16 cellular contexts compared by ENCODE assay signal in genomic region chr17:76880268-76880667, GRCh38. TPM values are rescaled to one million over a fixed set of nuclear protein-coding genes. Genes with fewer than 3 reads are reported as not detected.
DNase-seq lines count a peak whose midpoint lies in the region; ATAC-seq and TF ChIP-seq lines count a peak whose summit lies in the region.
"Had no signal": no experiment of that assay in that cellular context is flagged by ENCODE, and none has a peak within 500 bp of the region (broad histone marks: within the 10 kb centered on the region; RNA-seq: fewer than 3 reads in every experiment).

No MANE protein-coding gene starts in this region.

- H3K23ac ChIP-seq in neuronal stem cell (ENCODE audit: low read depth, low read length, poor library complexity), result peak overlapping the region; percentile 47

- H3K9ac ChIP-seq in HCT116 (ENCODE audit: low read length) (no peak overlapping the region), neuronal stem cell (ENCODE audit: low read depth, low read length, poor library complexity) (no peak overlapping the region)
- H3K9ac ChIP-seq: BLaER1 had no signal

- no peak overlapping the region for H2BK15ac ChIP-seq in neuronal stem cell (ENCODE audit: low read length)

- H3K27ac ChIP-seq in GM23338 (ENCODE audit: low read depth) (no peak overlapping the region), HCT116 (ENCODE audit: low read depth, low read length) (no peak overlapping the region), Panc1 (ENCODE audit: low read length) (no peak overlapping the region), neuronal stem cell (replicated peaks; ENCODE audit: low read length) (no peak overlapping the region)
- H3K27ac ChIP-seq: BLaER1 had no signal

- H3K27me3 Mint-ChIP-seq in GM23338 (ENCODE audit: insufficient read depth, low read depth, poor library complexity), result peaks cover 17% of the 10 kb centered on the region

- no peak for DNase-seq in GM23338 (ENCODE audit: low spot score)
- DNase-seq in HCT116 (ENCODE audit: low read depth, low spot score), result no peak
- DNase-seq in Panc1 (ENCODE audit: low read depth, low spot score), result no peak
- DNase-seq in neuronal stem cell (ENCODE audit: low spot score), result no peak
- DNase-seq in GM19240 (ENCODE audit: insufficient read length, low spot score), result no peak
- no peak for DNase-seq in RPMI8226
- DNase-seq: 8988T; Calu3; CD4-positive, alpha-beta memory T cell; DMS79 treated with DMSO at 0.1 percent for 48 hours; GF-D8; KBM-7 had no signal

- H4K91ac ChIP-seq in neuronal stem cell (ENCODE audit: low read depth, low read length, poor library complexity), result peak overlapping the region; percentile 92

- H4K8ac ChIP-seq in neuronal stem cell (ENCODE audit: low read depth, low read length), result no peak overlapping the region

- peaks cover 2% of the 10 kb centered on the region for H3K79me1 ChIP-seq in neuronal stem cell (ENCODE audit: low read depth, low read length)

- peak overlapping the region; percentile 72 for H3K18ac ChIP-seq in neuronal stem cell (ENCODE audit: low read length)

- H3K9me3 Mint-ChIP-seq in GM23338, result peaks cover 1% of the 10 kb centered on the region; the same call in 1 of the 3 replicates

- TF ChIP-seq CTCF in GM23338 (conservative IDR thresholded peaks at IDR 0.05; ENCODE audit: low read depth in 2 of 2), result no peak
- TF ChIP-seq CTCF in HCT116 (IDR thresholded peaks at IDR 0.05 in 2 of 3, conservative IDR thresholded peaks at IDR 0.05 in 1 of 3; ENCODE audit: borderline replicate concordance in 1 of 3, insufficient read depth in 1 of 3, low read depth in 2 of 3, low read length in 2 of 3), result no peak
- TF ChIP-seq CTCF in Panc1 (IDR thresholded peaks at IDR 0.05), result no peak

- WGBS in neuronal stem cell (ENCODE audit: extremely low coverage in 2 of 2, insufficient read length in 2 of 2, insufficient replicate concordance in 1 of 2), 2 donors, result no CpG with 5 or more reads among the region's 10 CpGs

- H3F3A ChIP-seq in GM23338 (replicated peaks; ENCODE audit: low read depth), result no peaks in the 10 kb centered on the region

- no peak for TF ChIP-seq RAD21 in HCT116 (IDR thresholded peaks at IDR 0.05; ENCODE audit: low read depth)

- no peak overlapping the region for H2BK5ac ChIP-seq in neuronal stem cell (ENCODE audit: low read length)

- no TSS peak for BruUV-seq in HCT116 (replicated peaks; lab: Mats Ljungman, UMichigan)
- BruUV-seq in Panc1 (replicated peaks; lab: Mats Ljungman, UMichigan), result no TSS peak

- H2BK120ac ChIP-seq in neuronal stem cell (ENCODE audit: low read depth, low read length), result no peak overlapping the region

- H3K4ac ChIP-seq in neuronal stem cell (ENCODE audit: low read length), result no peak overlapping the region

- H3K4me2 ChIP-seq in GM23338 (no peak overlapping the region), HCT116 (ENCODE audit: low read length) (no peak overlapping the region), neuronal stem cell (ENCODE audit: insufficient read depth, low read length, poor library complexity, severe bottlenecking) (no peak overlapping the region)

- TF ChIP-seq POLR2A in HCT116 (IDR thresholded peaks at IDR 0.05; ENCODE audit: borderline replicate concordance, extremely low read depth, insufficient read depth, insufficient read length), result no peak

- no peak overlapping the region for H2AK5ac ChIP-seq in neuronal stem cell (ENCODE audit: low read depth, low read length)

- no peaks in the 10 kb centered on the region; the same call in 1 of the 2 replicates for H3K36me3 ChIP-seq in GM23338 (ENCODE audit: insufficient read depth)
- no peaks in the 10 kb centered on the region for H3K36me3 ChIP-seq in HCT116 (ENCODE audit: control insufficient read depth in 1 of 2, insufficient read depth in 2 of 2, low read length in 2 of 2)
- no peaks in the 10 kb centered on the region for H3K36me3 ChIP-seq in Panc1 (ENCODE audit: control insufficient read depth, insufficient read depth, low read length)
- peaks cover 0 to 38% of the 10 kb centered on the region in 2 donors for H3K36me3 ChIP-seq in neuronal stem cell (replicated peaks in 1 of 2; ENCODE audit: control insufficient read depth in 2 of 2, insufficient read depth in 2 of 2, low read length in 2 of 2)

- H3K4me1 ChIP-seq in GM23338 (ENCODE audit: insufficient read depth) (peaks cover 6% of the 10 kb centered on the region), HCT116 (ENCODE audit: control insufficient read depth in 1 of 2, insufficient read depth in 2 of 2, low read length in 2 of 2) (no peaks in the 10 kb centered on the region), Panc1 (ENCODE audit: control insufficient read depth, insufficient read depth, low read length) (0 out of 2 replicates have a peak, but pooled peaks cover 6% of the 10 kb centered on the region), neuronal stem cell (ENCODE audit: control insufficient read depth in 2 of 2, insufficient read depth in 1 of 2, low read depth in 1 of 2, low read length in 2 of 2) (peaks cover 3% of the 10 kb centered on the region in 2 donors)

- no peaks in the 10 kb centered on the region for H4K20me1 ChIP-seq in GM23338 (replicated peaks; ENCODE audit: insufficient read depth)
- no peaks in the 10 kb centered on the region for H4K20me1 ChIP-seq in HCT116 (ENCODE audit: insufficient read depth)

- H2AFZ ChIP-seq in GM23338 (no peak overlapping the region), HCT116 (ENCODE audit: low read depth, low read length, poor library complexity, severe bottlenecking) (no peak overlapping the region), neuronal stem cell (ENCODE audit: low read length) (no peak overlapping the region)

- in situ Hi-C loops in Panc1 (cut with HindIII; ENCODE audit: low pct_unique_long_range_greater_than_20kb, low sequenced_read_pairs), result no loop called here

- H3K27me3 ChIP-seq in GM23338 (ENCODE audit: insufficient read depth) (no peaks in the 10 kb centered on the region), HCT116 (ENCODE audit: insufficient read depth, low read length) (no peaks in the 10 kb centered on the region), Panc1 (ENCODE audit: control insufficient read depth, insufficient read depth, low read length) (no peaks in the 10 kb centered on the region), neuronal stem cell (ENCODE audit: control insufficient read depth in 3 of 3, insufficient read depth in 3 of 3, low read depth in 1 of 3, low read length in 3 of 3) (no peaks in the 10 kb centered on the region)
- H3K27me3 ChIP-seq: BLaER1 had no signal

- CTCF ChIA-PET in HCT116 (lab: Charles Lee), result interaction anchor here (0.5 to 1.5 kb wide), 2 partner anchors 12 to 161 kb away, joined by 3 to 5 read pairs; partner anchors contain the start of gene MGAT5B
- CTCF ChIA-PET in Panc1 (lab: Charles Lee), result interaction anchor here (0.7 kb wide), 1 partner anchor 20 kb away, joined by 3 read pairs; no protein-coding TSS in a partner anchor

- intact Hi-C loops in HCT116 (cut with micrococcal nuclease), result no loop called here
- intact Hi-C loops in Panc1 (cut with micrococcal nuclease; ENCODE audit: unreplicated experiment), result no loop called here

- H3K9me3 ChIP-seq in HCT116 (ENCODE audit: control insufficient read depth in 1 of 2, insufficient read depth in 1 of 2, low read depth in 1 of 2, low read length in 2 of 2) (peaks cover 0 to 5% of the 10 kb centered on the region in 2 experiments; a peak in 2 of 4 replicates), Panc1 (ENCODE audit: control insufficient read depth, insufficient read depth, low read depth, low read length) (no peaks in the 10 kb centered on the region), neuronal stem cell (replicated peaks in 1 of 2; ENCODE audit: control insufficient read depth in 2 of 2, insufficient read depth in 1 of 2, low read depth in 1 of 2, low read length in 2 of 2) (no peaks in the 10 kb centered on the region)

- no peak overlapping the region for H3K14ac ChIP-seq in neuronal stem cell (ENCODE audit: low read length)

- RAD21 ChIA-PET in HCT116 (lab: Charles Lee; ENCODE audit: low non-redundant PET in 1 of 2, low total read pairs in 2 of 2, uncharacterized antibody in 2 of 2, unreplicated experiment in 2 of 2), result no interaction called here

- no peak overlapping the region for H3K27ac Mint-ChIP-seq in GM23338
- H3K27ac Mint-ChIP-seq: IgD-negative memory B cell had no signal

- ATAC-seq in GM23338 (peak; percentile 63), HCT116 (0 out of 2 replicates have a peak, but pooled peaks have one; percentile 21), Panc1 (peak; percentile 31; the same call in 1 of the 2 replicates), GM21576 (IDR thresholded peaks at IDR 0.05; ENCODE audit: unreplicated experiment) (no peak)

- H3K4me1 Mint-ChIP-seq in GM23338, result peaks cover 23% of the 10 kb centered on the region
- H3K4me1 Mint-ChIP-seq: CD14-positive monocyte; CD4-positive, alpha-beta memory T cell; IgD-negative memory B cell had no signal

- no peak overlapping the region for H3K4me3 Mint-ChIP-seq in GM23338
- H3K4me3 Mint-ChIP-seq: CD14-positive monocyte; CD4-positive, alpha-beta memory T cell; IgD-negative memory B cell had no signal

- H3K79me2 ChIP-seq in GM23338 (replicated peaks; ENCODE audit: insufficient read depth), result no peaks in the 10 kb centered on the region
- no peaks in the 10 kb centered on the region for H3K79me2 ChIP-seq in HCT116 (ENCODE audit: insufficient read depth, low read length)

- H3K9me2 ChIP-seq in GM23338 (ENCODE audit: insufficient read depth), result no peaks in the 10 kb centered on the region
- no peaks in the 10 kb centered on the region for H3K9me2 ChIP-seq in HCT116 (ENCODE audit: insufficient read depth)

- no peak overlapping the region for H2BK12ac ChIP-seq in neuronal stem cell (ENCODE audit: low read length)

- POLR2A ChIA-PET in HCT116 (lab: Charles Lee) (no interaction called here), Panc1 (lab: Charles Lee) (no interaction called here)

- peaks cover 9% of the 10 kb centered on the region for H3K36me3 Mint-ChIP-seq in GM23338 (ENCODE audit: low read depth)
- H3K36me3 Mint-ChIP-seq: CD14-positive monocyte, IgD-negative memory B cell had no signal

- H3K4me3 ChIP-seq in GM23338 (no peak overlapping the region), HCT116 (replicated peaks in 1 of 2; ENCODE audit: low read depth in 1 of 2, low read length in 2 of 2) (no peak overlapping the region), Panc1 (ENCODE audit: low read depth in 2 of 2, low read length in 2 of 2) (no peak overlapping the region), neuronal stem cell (ENCODE audit: low read length in 2 of 2) (no peak overlapping the region)
- H3K4me3 ChIP-seq: BLaER1 had no signal

TF ChIP-seq in GM23338, 12 proteins besides CTCF, POLR2A, EP300 and RAD21 (continues in another document):
- TF ChIP-seq CREB1 (CRISPR knock-in tag; IDR thresholded peaks at IDR 0.05; ENCODE audit: low read depth) (no peak), NANOG (IDR thresholded peaks at IDR 0.05; ENCODE audit: borderline replicate concordance) (no peak)

TF ChIP-seq in HCT116, 20 proteins besides CTCF, POLR2A, EP300 and RAD21 (continues in another document):
- TF ChIP-seq EGR1 (IDR thresholded peaks at IDR 0.05; ENCODE audit: low read depth) (no peak), FOSL1 (IDR thresholded peaks at IDR 0.05; ENCODE audit: low read depth) (no peak)

RNA-seq across cellular contexts. Expression of gene MGAT5B, which starts 12.1 kb away (rescaled TPM):
- total RNA-seq in GM23338 (2014; rRNA removed; shearing (Covaris generic)), result 8.2 and 10.0 TPM in 2 replicates
- 1.6 and 2.1 TPM in 2 replicates for polyA plus RNA-seq in GM23338 (2016; fragmentation: Nextera tagmentation; extraction: Ambion mirVana)
- total RNA-seq in HCT116 (2021; ENCODE audit: unreplicated experiment), result 4.4 TPM
- polyA plus RNA-seq in HCT116 (2012), result 3.8 and 5.0 TPM in 2 replicates
- 34.9 TPM for total RNA-seq in Panc1 (2021; ENCODE audit: unreplicated experiment)
- 22.1 TPM for polyA plus RNA-seq in Panc1 (2012; ENCODE audit: insufficient read length)
- polyA plus RNA-seq in neuronal stem cell (2013, experiment 1 of 2), result 5.6 TPM
- 5.4 TPM for polyA plus RNA-seq in neuronal stem cell (2013, experiment 2 of 2)
- polyA plus RNA-seq: CD14-positive monocyte, IgD-negative memory B cell had no signal
